In genomic region chr9:130414910-130415746, GRCh38 we compare ENCODE assay signal across 14 cellular contexts. TPM values are rescaled to one million over a fixed set of nuclear protein-coding genes. Genes with fewer than 3 reads are reported as not detected.
DNase-seq lines count a peak whose midpoint lies in the region; ATAC-seq and TF ChIP-seq lines count a peak whose summit lies in the region.
"Had no signal": no experiment of that assay in that cellular context is flagged by ENCODE, and none has a peak within 500 bp of the region (broad histone marks: within the 10 kb centered on the region; RNA-seq: fewer than 3 reads in every experiment).

No MANE protein-coding gene starts in this region.

- H3K79me1 ChIP-seq in IMR-90 (ENCODE audit: low read depth in 1 of 2, low read length in 2 of 2) (no peaks in the 10 kb centered on the region), trophoblast cell (ENCODE audit: low read length) (no peaks in the 10 kb centered on the region)

- no peak overlapping the region for H3K9ac ChIP-seq in IMR-90 (ENCODE audit: low read depth, low read length)
- H3K9ac ChIP-seq in colonic mucosa (ENCODE audit: low read depth in 2 of 2, low read length in 2 of 2) = peak overlapping the region; percentile 19 to 64
- H3K9ac ChIP-seq in trophoblast cell (ENCODE audit: low read length) = no peak overlapping the region

- DNase-seq in IMR-90 (no peak), PC-9 (peak in 1 of 2 experiments; percentile 61), colonic mucosa (peak; percentile 82), trophoblast cell (no peak), foreskin fibroblast (no peak), NCI-H1048 (lab: John Stamatoyannopoulos, UW) (no peak), NCI-H2227 treated with DMSO at 0.1 percent for 48 hours (lab: John Stamatoyannopoulos, UW) (no peak)
- DNase-seq: BE2C, H7, KBM-7, NCI-H1092, NCI-H510A, SIG-M5, SW 1271 had no signal

- H3K79me2 ChIP-seq in PC-9 (ENCODE audit: low read depth) (no peaks in the 10 kb centered on the region), trophoblast cell (ENCODE audit: control insufficient read depth, insufficient read depth, low read length, poor library complexity) (no peaks in the 10 kb centered on the region)

- H3K9me3 ChIP-seq in IMR-90 (ENCODE audit: control insufficient read depth, insufficient read depth, low read length) (no peaks in the 10 kb centered on the region), PC-9 (ENCODE audit: insufficient read depth, low read depth) (no peaks in the 10 kb centered on the region), colonic mucosa (no peaks in the 10 kb centered on the region), trophoblast cell (ENCODE audit: insufficient read depth, low read depth, low read length) (peaks cover 3% of the 10 kb centered on the region)
- H3K9me3 ChIP-seq: BE2C had no signal

- ATAC-seq in IMR-90 (ENCODE audit: low read depth) = no peak

- BruUV-seq in IMR-90 (replicated peaks; lab: Mats Ljungman, UMichigan) (no TSS peak), PC-9 (replicated peaks; lab: Mats Ljungman, UMichigan) (no TSS peak)

- TF ChIP-seq RAD21 in IMR-90 (IDR thresholded peaks at IDR 0.05; ENCODE audit: low read length) = no peak

- H4K20me1 ChIP-seq in IMR-90 (ENCODE audit: insufficient read depth, low read length) (no peaks in the 10 kb centered on the region), PC-9 (ENCODE audit: insufficient read depth) (no peaks in the 10 kb centered on the region)

- H3K27ac ChIP-seq in IMR-90 (ENCODE audit: insufficient read depth, low read length) (no peak overlapping the region), PC-9 (no peak overlapping the region; the same call in 1 of the 2 replicates), colonic mucosa (peak overlapping the region; percentile 85), trophoblast cell (ENCODE audit: low read depth, low read length) (no peak overlapping the region)

- H3K4me2 ChIP-seq in IMR-90 (ENCODE audit: low read depth, low read length) (no peak overlapping the region), PC-9 (peak overlapping the region; percentile 38; the same call in 1 of the 2 replicates), trophoblast cell (ENCODE audit: low read length) (no peak overlapping the region)

- no peak overlapping the region for H4K5ac ChIP-seq in IMR-90 (ENCODE audit: low read depth, low read length)

- CTCF ChIA-PET in IMR-90 (lab: Yijun Ruan, JAX) = no interaction called here
- CTCF ChIA-PET in PC-9 (lab: Charles Lee) = interaction anchor here (0.6 to 1.2 kb wide), 2 partner anchors 12 to 50 kb away, joined by 3 to 9 read pairs; no protein-coding TSS in a partner anchor

- no peak overlapping the region for H2BK12ac ChIP-seq in trophoblast cell (ENCODE audit: low read length)

- H3K4me3 ChIP-seq in IMR-90 (ENCODE audit: insufficient read depth, low read depth, low read length) = no peak overlapping the region
- no peak overlapping the region for H3K4me3 ChIP-seq in PC-9
- H3K4me3 ChIP-seq in colonic mucosa = no peak overlapping the region
- H3K4me3 ChIP-seq in trophoblast cell (ENCODE audit: low read depth, low read length) = peak overlapping the region; percentile 28
- no peak overlapping the region for H3K4me3 ChIP-seq in foreskin fibroblast (ENCODE audit: low read depth in 1 of 2, low read length in 2 of 2)

- no peaks in the 10 kb centered on the region for H3K9me1 ChIP-seq in IMR-90 (ENCODE audit: insufficient read depth, low read length)

- no peaks in the 10 kb centered on the region; the same call in none of the 2 replicates for H3F3A ChIP-seq in PC-9 (ENCODE audit: insufficient read depth, low read depth)

- H4K8ac ChIP-seq in IMR-90 (ENCODE audit: low read depth in 2 of 2, low read length in 2 of 2) (no peak overlapping the region), trophoblast cell (ENCODE audit: low read depth, low read length) (no peak overlapping the region)

- no peak overlapping the region for H2BK120ac ChIP-seq in IMR-90 (ENCODE audit: low read depth, low read length)
- no peak overlapping the region for H2BK120ac ChIP-seq in trophoblast cell (ENCODE audit: insufficient read depth, low read length, poor library complexity)

- WGBS in IMR-90 (ENCODE audit: extremely low coverage in 2 of 2, insufficient read length in 1 of 2), 2 experiments = 41% methylated on average over 2 of the region's 11 CpGs; no CpG with 5 or more reads in 1 of the 2 experiments
- no CpG with 5 or more reads among the region's 11 CpGs for WGBS in trophoblast cell (ENCODE audit: extremely low coverage, insufficient coverage, insufficient read length)

- H4K12ac ChIP-seq in trophoblast cell (ENCODE audit: low read depth, low read length) = no peak overlapping the region

- no peak overlapping the region for H2AK9ac ChIP-seq in IMR-90 (replicated peaks; ENCODE audit: low read depth, low read length, poor library complexity)

- in situ Hi-C loops in IMR-90 (cut with MboI; ENCODE audit: low sequenced_read_pairs) = no loop called here

- H2AFZ ChIP-seq in IMR-90 (replicated peaks; ENCODE audit: low read length, poor library complexity) (peak overlapping the region; percentile 43), PC-9 (no peak overlapping the region), trophoblast cell (ENCODE audit: insufficient read depth, low read length, poor library complexity) (no peak overlapping the region)

- H2BK20ac ChIP-seq in IMR-90 (ENCODE audit: low read depth, low read length) = no peak overlapping the region

- TF ChIP-seq CTCF in IMR-90 (conservative IDR thresholded peaks at IDR 0.05; ENCODE audit: low read depth, low read length) (no peak), PC-9 (conservative IDR thresholded peaks at IDR 0.05) (no peak), colonic mucosa (IDR thresholded peaks at IDR 0.05) (no peak), foreskin fibroblast (IDR thresholded peaks at IDR 0.05; ENCODE audit: low read depth, low read length) (no peak)

- H3K4ac ChIP-seq in IMR-90 (ENCODE audit: low read depth, low read length) (no peak overlapping the region), trophoblast cell (ENCODE audit: low read depth, low read length) (no peak overlapping the region)

- TF ChIP-seq POLR2A in IMR-90 (IDR thresholded peaks at IDR 0.05; ENCODE audit: low read depth, low read length) = no peak

- peaks cover 8% of the 10 kb centered on the region for H3K27me3 ChIP-seq in IMR-90 (ENCODE audit: control insufficient read depth, insufficient read depth, low read length)
- H3K27me3 ChIP-seq in PC-9 (ENCODE audit: insufficient read depth, low read depth) = no peaks in the 10 kb centered on the region
- no peaks in the 10 kb centered on the region for H3K27me3 ChIP-seq in colonic mucosa
- H3K27me3 ChIP-seq in trophoblast cell (ENCODE audit: insufficient read depth, low read length) = no peaks in the 10 kb centered on the region
- H3K27me3 ChIP-seq: BE2C had no signal

- H3K14ac ChIP-seq in IMR-90 (replicated peaks; ENCODE audit: low read depth, low read length) (no peak overlapping the region), trophoblast cell (ENCODE audit: low read length) (no peak overlapping the region)

- no peaks in the 10 kb centered on the region for H3K9me2 ChIP-seq in PC-9 (ENCODE audit: insufficient read depth)

- no peak overlapping the region for H2AK5ac ChIP-seq in IMR-90 (ENCODE audit: low read depth, low read length)
- no peak overlapping the region for H2AK5ac ChIP-seq in trophoblast cell (ENCODE audit: low read length)

- no peak overlapping the region for H4K91ac ChIP-seq in IMR-90 (ENCODE audit: insufficient read depth, low read depth, low read length)
- H4K91ac ChIP-seq in trophoblast cell (ENCODE audit: low read depth, low read length) = no peak overlapping the region

- dilution Hi-C loops in IMR-90 (cut with HindIII; ENCODE audit: low sequenced_read_pairs, unreplicated experiment) = no loop called here

- H3K36me3 ChIP-seq in IMR-90 (ENCODE audit: control insufficient read depth, insufficient read depth, low read length) = no peaks in the 10 kb centered on the region
- no peaks in the 10 kb centered on the region for H3K36me3 ChIP-seq in PC-9 (ENCODE audit: low read depth)
- no peaks in the 10 kb centered on the region for H3K36me3 ChIP-seq in colonic mucosa
- no peaks in the 10 kb centered on the region for H3K36me3 ChIP-seq in trophoblast cell (ENCODE audit: control insufficient read depth in 1 of 2, insufficient read depth in 2 of 2, low read length in 2 of 2)
- H3K36me3 ChIP-seq: BE2C had no signal

- H3K18ac ChIP-seq in IMR-90 (ENCODE audit: low read depth, low read length) = no peak overlapping the region
- H3K18ac ChIP-seq in trophoblast cell (ENCODE audit: low read length) = no peak overlapping the region

- H2BK15ac ChIP-seq in IMR-90 (ENCODE audit: low read depth, low read length) = no peak overlapping the region

- peaks cover 7% of the 10 kb centered on the region; the same call in 1 of the 2 replicates for H3K4me1 ChIP-seq in IMR-90 (ENCODE audit: control insufficient read depth, insufficient read depth, low read length)
- H3K4me1 ChIP-seq in PC-9 (replicated peaks; ENCODE audit: insufficient read depth) = peaks cover 22% of the 10 kb centered on the region
- H3K4me1 ChIP-seq in colonic mucosa = no peaks in the 10 kb centered on the region
- no peaks in the 10 kb centered on the region for H3K4me1 ChIP-seq in trophoblast cell (ENCODE audit: control insufficient read depth in 1 of 2, insufficient read depth in 2 of 2, low read length in 2 of 2)
- H3K4me1 ChIP-seq: BE2C had no signal

- intact Hi-C loops in IMR-90 (cut with micrococcal nuclease) (no loop called here), PC-9 (cut with micrococcal nuclease; ENCODE audit: unreplicated experiment) (loop anchor here (2.0 to 5.0 kb wide), 2 partner anchors 36 to 48 kb away; no protein-coding TSS in a partner anchor), colonic mucosa (cut with DNase I) (no loop called here)

- POLR2A ChIA-PET in IMR-90 (lab: Charles Lee; ENCODE audit: unreplicated experiment) = no interaction called here
- POLR2A ChIA-PET in PC-9 (lab: Charles Lee; ENCODE audit: unreplicated experiment) = no interaction called here

- H3K23ac ChIP-seq in IMR-90 (ENCODE audit: low read depth, low read length) (no peak overlapping the region), trophoblast cell (ENCODE audit: low read length) (no peak overlapping the region)

- no peak overlapping the region for H3K56ac ChIP-seq in IMR-90 (ENCODE audit: extremely low read depth, insufficient read depth, low read length)

- H2BK5ac ChIP-seq in IMR-90 (ENCODE audit: low read depth, low read length, poor library complexity, severe bottlenecking) (no peak overlapping the region), trophoblast cell (ENCODE audit: low read depth, low read length, poor library complexity) (no peak overlapping the region)

RNA-seq across cellular contexts. Expression of gene ASS1, which starts 29.6 kb away (rescaled TPM):
- total RNA-seq in IMR-90 (2012; rRNA removed) (31.1 and 39.6 TPM in 2 replicates), PC-9 (2021) (255 and 371 TPM in 2 replicates), colonic mucosa (100 to 1,000 TPM; 380 to 511 TPM)
- polyA plus RNA-seq in IMR-90 (2012; rRNA removed) = 39.7 and 41.9 TPM in 2 replicates
- polyA plus RNA-seq in IMR-90 (2012; cell fraction: cytosol; rRNA removed) = 48.3 and 61.6 TPM in 2 replicates
- polyA plus RNA-seq in IMR-90 (2012; cell fraction: nucleus; rRNA removed; ENCODE audit: low replicate concordance) = 23.9 and 27.2 TPM in 2 replicates
- polyA plus RNA-seq in trophoblast cell (2013) = 48.8 and 52.2 TPM in 2 replicates

Comparison
In these comparisons a context has a peak if more than half of its experiments do, and no peak if none do; other contexts are left out.
1. H3K9ac ChIP-seq: peak in colonic mucosa (2 of 2); none in IMR-90 (single experiment) and trophoblast cell (single experiment).